19 cellular contexts compared by ENCODE assay signal in genomic region chr20:58903636-58904035, GRCh38. TPM values are rescaled to one million over a fixed set of nuclear protein-coding genes. Genes with fewer than 3 reads are reported as not detected.
DNase-seq lines count a peak whose midpoint lies in the region; ATAC-seq and TF ChIP-seq lines count a peak whose summit lies in the region.
"Had no signal": no experiment of that assay in that cellular context is flagged by ENCODE, and none has a peak within 500 bp of the region (broad histone marks: within the 10 kb centered on the region; RNA-seq: fewer than 3 reads in every experiment).

No MANE protein-coding gene starts in this region.

- peaks cover 73% of the 10 kb centered on the region for H3K4me1 Mint-ChIP-seq in chondrocyte (ENCODE audit: low read depth)

- in situ Hi-C loops in gastrocnemius medialis (cut with MboI; ENCODE audit: low sequenced_read_pairs in 4 of 4) = no loop called here

- H3K27me3 ChIP-seq in right atrium auricular region (no peaks in the 10 kb centered on the region), gastrocnemius medialis (no peaks in the 10 kb centered on the region)
- H3K27me3 ChIP-seq: thyroid gland had no signal

- H3K4me1 ChIP-seq in right atrium auricular region (peaks cover 0 to 81% of the 10 kb centered on the region in 2 donors), gastrocnemius medialis (peaks cover 59 to 81% of the 10 kb centered on the region in 2 donors)

- H3K4me3 ChIP-seq in right atrium auricular region (no peak overlapping the region), gastrocnemius medialis (no peak overlapping the region)
- H3K4me3 ChIP-seq: thyroid gland had no signal

- peaks cover 35% of the 10 kb centered on the region for H3K36me3 Mint-ChIP-seq in chondrocyte (ENCODE audit: low read depth)

- intact Hi-C loops in Right ventricle myocardium superior (cut with DNase I) = no loop called here
- intact Hi-C loops in gastrocnemius medialis (cut with DNase I; ENCODE audit: low total_unique reads) = loop anchor here (10.0 kb wide), 1 partner anchor 1549 kb away; the partner anchor contains the start of gene RAE1

- DNase-seq in Right ventricle myocardium superior = peak; percentile 42
- no peak for DNase-seq in right atrium auricular region (ENCODE audit: low spot score)
- DNase-seq in HEK293T (ENCODE audit: extremely low spot score) = no peak
- no peak for DNase-seq in chondrocyte (ENCODE audit: low spot score)
- no peak for DNase-seq in gastrocnemius medialis
- no peak for DNase-seq in central memory CD4-positive, alpha-beta T cell
- no peak for DNase-seq in AG08395 (ENCODE audit: low spot score)
- DNase-seq: activated CD4-positive, CD25-positive, alpha-beta regulatory T cell treated with anti-CD3 and anti-CD28 coated beads, Interleukin-2, amount 50 U/mL, for 72 hours; CD4-positive, alpha-beta memory T cell; H7; immature natural killer cell; NCI-H2029; NCI-H226; NCI-H748 treated with DMSO at 0.1 percent for 48 hours; stimulated activated CD4-positive, alpha-beta T cell treated with anti-CD3 and anti-CD28 coated beads, Interleukin-4, amount 100 ng/mL, for 1 hour; thyroid gland had no signal

- POLR2A ChIA-PET in HEK293T (lab: Yijun Ruan, JAX) = no interaction called here

- no peaks in the 10 kb centered on the region for H3K9me3 ChIP-seq in right atrium auricular region
- no peaks in the 10 kb centered on the region for H3K9me3 ChIP-seq in gastrocnemius medialis
- H3K9me3 ChIP-seq: thyroid gland had no signal

- CTCF ChIA-PET in HEK293T (lab: Yijun Ruan, JAX) = no interaction called here

- H3K27ac ChIP-seq in right atrium auricular region = no peak overlapping the region
- H3K27ac ChIP-seq in gastrocnemius medialis = peak overlapping the region; percentile 29 to 99 (median 90)
- H3K27ac ChIP-seq: epithelial cell of prostate had no signal

- TF ChIP-seq CTCF in right atrium auricular region (IDR thresholded peaks at IDR 0.05) = no peak
- no peak for TF ChIP-seq CTCF in chondrocyte (IDR thresholded peaks at IDR 0.05)
- TF ChIP-seq CTCF in gastrocnemius medialis (IDR thresholded peaks at IDR 0.05 in 4 of 5, conservative IDR thresholded peaks at IDR 0.05 in 1 of 5) = no peak

- TF ChIP-seq POLR2A in gastrocnemius medialis (IDR thresholded peaks at IDR 0.05) = no peak

- no peaks in the 10 kb centered on the region for H3K27me3 Mint-ChIP-seq in chondrocyte (ENCODE audit: low read depth)
- H3K27me3 Mint-ChIP-seq: stimulated activated naive CD8-positive, alpha-beta T cell treated with anti-CD3 and anti-CD28 coated beads, Interleukin-15, Interleukin-2, amounts not matched to agents 100 ng/mL and 50 ng/mL, for 24 hours had no signal

- no peak for ATAC-seq in Right ventricle myocardium superior (ENCODE audit: poor library complexity)
- no peak for ATAC-seq in gastrocnemius medialis
- no peak for ATAC-seq in HG03280 (IDR thresholded peaks at IDR 0.05; ENCODE audit: unreplicated experiment)

- no peak overlapping the region for H3K4me3 Mint-ChIP-seq in chondrocyte (ENCODE audit: unreplicated experiment)
- H3K4me3 Mint-ChIP-seq: CD4-positive, alpha-beta memory T cell; immature natural killer cell; stimulated activated naive CD8-positive, alpha-beta T cell treated with anti-CD3 and anti-CD28 coated beads, Interleukin-15, Interleukin-2, amounts not matched to agents 100 ng/mL and 50 ng/mL, for 24 hours had no signal

- peaks cover 47% of the 10 kb centered on the region for H3K36me3 ChIP-seq in right atrium auricular region
- H3K36me3 ChIP-seq in gastrocnemius medialis = peaks cover 0 to 39% of the 10 kb centered on the region in 2 donors

- no peaks in the 10 kb centered on the region for H3K9me3 Mint-ChIP-seq in chondrocyte (ENCODE audit: low read depth)
- H3K9me3 Mint-ChIP-seq: CD4-positive, alpha-beta memory T cell; immature natural killer cell; stimulated activated naive CD8-positive, alpha-beta T cell treated with anti-CD3 and anti-CD28 coated beads, Interleukin-15, Interleukin-2, amounts not matched to agents 100 ng/mL and 50 ng/mL, for 24 hours had no signal

- H3K27ac Mint-ChIP-seq in chondrocyte (ENCODE audit: unreplicated experiment) = peak overlapping the region; percentile 17

TF ChIP-seq in HEK293T, 16 proteins besides CTCF, POLR2A, EP300 and RAD21:
- no peak for TF ChIP-seq SUZ12 (IDR thresholded peaks at IDR 0.05)
- 0 out of 2 replicates have a peak, but pooled peaks have one; percentile 36 for TF ChIP-seq PKNOX1 (IDR thresholded peaks at IDR 0.05)

RNA-seq across cellular contexts. Expression of gene GNAS, which starts 51.1 kb away (rescaled TPM):
- total RNA-seq in Right ventricle myocardium superior (1,453 TPM), right atrium auricular region (1,000 to 10,000 TPM; 1,032 to 1,202 TPM), chondrocyte (1,127 to 1,393 TPM (median 1,374 TPM) in 3 replicates), gastrocnemius medialis (100 to 1,000 TPM; 513 to 854 (median 781) TPM)

RNA-seq across cellular contexts. Expression of gene GNAS-AS1, which starts 52.9 kb away (rescaled TPM):
- 0.13 TPM for total RNA-seq in Right ventricle myocardium superior
- total RNA-seq in right atrium auricular region = not detected
- 1.1 to 2.7 TPM (median 1.7 TPM) in 3 replicates for total RNA-seq in chondrocyte
- total RNA-seq in gastrocnemius medialis = not detected

Comparison
In these comparisons a context has a peak if more than half of its experiments do, and no peak if none do; other contexts are left out.
1. H3K27ac ChIP-seq: peak in gastrocnemius medialis (4 of 4); none in right atrium auricular region (0 of 2).